Comparison of ENCODE assay signal across 8 cellular contexts in the genomic region with DNA sequence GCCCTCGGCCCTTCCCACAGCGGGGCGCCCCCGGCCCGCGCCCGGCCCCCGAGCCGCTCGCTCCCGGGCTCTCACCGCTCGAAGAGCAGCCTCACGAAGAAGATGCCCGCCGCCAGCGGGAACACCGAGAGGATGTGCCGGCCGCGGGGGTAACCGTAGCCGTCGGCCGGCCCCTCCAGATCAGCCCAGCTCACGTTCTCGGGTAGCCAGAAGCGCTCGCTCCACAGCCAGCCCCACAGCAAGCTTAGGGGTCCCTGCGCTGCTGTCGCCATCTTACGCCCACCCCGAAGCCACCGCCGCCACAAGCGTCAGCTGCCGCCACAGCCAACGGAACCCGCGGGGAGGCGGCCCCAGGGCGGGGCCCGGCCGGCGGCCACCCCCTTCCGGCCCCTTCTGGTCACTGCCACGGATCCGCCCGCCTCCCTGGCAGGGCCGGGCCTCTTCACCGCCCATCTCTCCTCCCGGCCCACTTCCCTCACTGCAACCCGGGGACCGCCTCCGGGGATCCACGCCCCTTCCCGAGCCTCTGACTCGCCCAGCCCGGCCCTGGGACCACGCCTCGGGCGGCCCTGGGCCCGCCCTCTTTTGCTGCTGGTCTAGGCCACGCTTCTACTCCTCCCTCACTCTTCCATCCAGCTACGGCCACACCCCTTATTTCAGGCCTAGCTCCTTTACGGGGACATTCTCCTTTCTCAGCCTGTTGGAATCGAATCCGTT. TPM values are rescaled to one million over a fixed set of nuclear protein-coding genes. Genes with fewer than 3 reads are reported as not detected.
DNase-seq lines count a peak whose midpoint lies in the region; ATAC-seq, FAIRE-seq and TF ChIP-seq lines count a peak whose summit lies in the region.

TSS of gene CERS5 (minus strand) at position 344 of the 717 bp plus-strand sequence. CDS start at position 272, 72 bp downstream.

- H3K4me1 ChIP-seq in smooth muscle cell (ENCODE audit: low read depth), result peaks cover 8% of the 10 kb centered on the region

- CTCF ChIA-PET in AG04449 (lab: Yijun Ruan, JAX), result interaction anchor here (0.7 to 2.7 kb wide), 10 partner anchors 10 to 148 kb away, joined by 3 to 29 read pairs (median 5); partner anchors contain the start of genes COX14 and SMARCD1

- H3K4me2 ChIP-seq in smooth muscle cell, result peak within 1 kb of the TSS; percentile 85

- POLR2A ChIA-PET in AG04449 (lab: Yijun Ruan, JAX), result interaction anchor here (0.5 to 1.9 kb wide), 10 partner anchors 10 to 200 kb away, joined by 3 to 6 read pairs (median 4); partner anchors contain the start of genes COX14 and SMARCD1

- DNase-seq in AG04449 (ENCODE audit: low read depth, low spot score) (peak; percentile 87), NCI-H2227 treated with DMSO at 0.1 percent for 48 hours (lab: John Stamatoyannopoulos, UW) (peak; percentile 93), bronchial epithelial cell (ENCODE audit: low read depth) (peak; percentile 94), iPS-NIHi11 (ENCODE audit: low spot score) (peak; percentile 99), smooth muscle cell (lab: John Stamatoyannopoulos, UW; ENCODE audit: unreplicated experiment) (peak; percentile 93)

- peaks cover 36% of the 10 kb centered on the region for H4K20me1 ChIP-seq in smooth muscle cell (ENCODE audit: low read depth)

- peaks cover 49% of the 10 kb centered on the region for H3K79me2 ChIP-seq in smooth muscle cell (ENCODE audit: low read depth)

- H3K36me3 ChIP-seq in bronchial epithelial cell (ENCODE audit: control insufficient read depth, insufficient read depth, low read length) (no peaks in the 10 kb centered on the region), smooth muscle cell (ENCODE audit: low read depth) (no peaks in the 10 kb centered on the region)

- H3K27me3 ChIP-seq in bronchial epithelial cell (ENCODE audit: control insufficient read depth, insufficient read depth, low read length), result no peaks in the 10 kb centered on the region
- H3K27me3 ChIP-seq in smooth muscle cell (ENCODE audit: low read depth), result no peaks in the 10 kb centered on the region

- peak within 1 kb of the TSS; percentile 97 for H3K9ac ChIP-seq in smooth muscle cell (ENCODE audit: low read depth)

- ATAC-seq in GM18907 (IDR thresholded peaks at IDR 0.05; ENCODE audit: unreplicated experiment) (peak; percentile 97), HG03159 (IDR thresholded peaks at IDR 0.05; ENCODE audit: unreplicated experiment) (peak; percentile 95)

- H3K4me3 ChIP-seq in AG04449 (ENCODE audit: low read depth, low read length) (peak within 1 kb of the TSS; percentile 85), WI38 (ENCODE audit: low read depth, low read length) (peak within 1 kb of the TSS; percentile 69), bronchial epithelial cell (ENCODE audit: low read depth, low read length) (peak within 1 kb of the TSS; percentile 55), smooth muscle cell (peak within 1 kb of the TSS; percentile 99)

- WGBS in smooth muscle cell (ENCODE audit: low lambda C conversion rate), result 0% methylated on average over 27 of the region's 68 CpGs

- H3F3A ChIP-seq in smooth muscle cell (ENCODE audit: low read depth), result peaks cover 14% of the 10 kb centered on the region

- peak; percentile 16 for TF ChIP-seq CTCF in AG04449 (IDR thresholded peaks at IDR 0.05; ENCODE audit: insufficient read depth, low read length, missing control alignments)
- no peak for TF ChIP-seq CTCF in WI38 (IDR thresholded peaks at IDR 0.05; ENCODE audit: low read depth, low read length)
- TF ChIP-seq CTCF in bronchial epithelial cell (IDR thresholded peaks at IDR 0.05; ENCODE audit: insufficient read depth, low read length, severe bottlenecking), result no peak
- TF ChIP-seq CTCF in smooth muscle cell (IDR thresholded peaks at IDR 0.05; ENCODE audit: borderline replicate concordance, insufficient read depth, poor library complexity, severe bottlenecking), result no peak

- peak within 1 kb of the TSS; percentile 97 for H3K27ac ChIP-seq in smooth muscle cell (ENCODE audit: low read depth)

- H3K9me3 ChIP-seq in smooth muscle cell (replicated peaks; ENCODE audit: low read depth), result no peaks in the 10 kb centered on the region

- peak within 1 kb of the TSS; percentile 74 for H2AFZ ChIP-seq in smooth muscle cell (ENCODE audit: low read depth)

- FAIRE-seq in bronchial epithelial cell (lab: Jason Lieb, UNC), result no peak

RNA-seq across cellular contexts. Expression of gene CERS5, which starts in this region (rescaled TPM):
- total RNA-seq in bronchial epithelial cell, result 21.9 and 30.3 TPM in 2 replicates
- 53.5 and 58.1 TPM in 2 replicates for total RNA-seq in smooth muscle cell
- polyA plus RNA-seq in smooth muscle cell, result 95.7 and 102 TPM in 2 replicates

Comparison
In these comparisons a context has a peak if more than half of its experiments do, and no peak if none do; other contexts are left out.
1. Peak in every context shown above with its lines: DNase-seq, ATAC-seq, H3K4me3 ChIP-seq and H3K27ac ChIP-seq.